ENCODE assay signal across 20 cellular contexts in genomic region chr4:8515316-8516060, GRCh38.
A peak's percentile ranks its signal among the peaks of the same experiment; 100 is the strongest.
DNase-seq lines count a peak whose midpoint lies in the region; ATAC-seq, FAIRE-seq and TF ChIP-seq lines count a peak whose summit lies in the region.
"Had no signal": no experiment of that assay in that cellular context is flagged by ENCODE, and none has a peak within 500 bp of the region (broad histone marks: within the 10 kb centered on the region; RNA-seq: fewer than 3 reads in every experiment).

No MANE protein-coding gene starts in this region.

- H3K9ac ChIP-seq in smooth muscle cell (ENCODE audit: low read depth) = no peak overlapping the region

- no peaks in the 10 kb centered on the region for H3K4me1 ChIP-seq in smooth muscle cell (ENCODE audit: low read depth)
- H3K4me1 ChIP-seq: esophagus muscularis mucosa, pancreas, vagina had no signal

- H3K27me3 ChIP-seq in smooth muscle cell (ENCODE audit: low read depth) = no peaks in the 10 kb centered on the region
- H3K27me3 ChIP-seq: esophagus muscularis mucosa, pancreas, vagina had no signal

- no peak overlapping the region for H3K4me3 Mint-ChIP-seq in glutamatergic neuron (ENCODE audit: unreplicated experiment)
- H3K4me3 Mint-ChIP-seq: stimulated activated naive CD8-positive, alpha-beta T cell treated with anti-CD3 and anti-CD28 coated beads, Interleukin-15, amount 100 ng/mL, for 72 hours; T-helper 1 cell treated with Interleukin-12 subunit alpha and Interleukin-12 subunit beta and Interleukin-4 antibody, amounts not matched to agents 30 μg/mL and 1 μg/mL, for 36 hours had no signal

- peak overlapping the region; percentile 5 for H3K27ac Mint-ChIP-seq in glutamatergic neuron (ENCODE audit: unreplicated experiment)
- H3K27ac Mint-ChIP-seq: T-helper 1 cell treated with Interleukin-12 subunit alpha and Interleukin-12 subunit beta and Interleukin-4 antibody, amounts not matched to agents 30 μg/mL and 1 μg/mL, for 36 hours had no signal

- TF ChIP-seq POLR2A in H54 (IDR thresholded peaks at IDR 0.05; ENCODE audit: low read depth, low read length) = no peak

- intact Hi-C loops in left colon (cut with DNase I, micrococcal nuclease) = no loop called here

- no peak for TF ChIP-seq CTCF in glutamatergic neuron (IDR thresholded peaks at IDR 0.05; ENCODE audit: partially characterized antibody, unreplicated experiment)
- no peak for TF ChIP-seq CTCF in smooth muscle cell (IDR thresholded peaks at IDR 0.05; ENCODE audit: borderline replicate concordance, insufficient read depth, poor library complexity, severe bottlenecking)

- no peak overlapping the region for H3K4me3 ChIP-seq in smooth muscle cell
- H3K4me3 ChIP-seq: esophagus muscularis mucosa, pancreas, vagina had no signal

- no peaks in the 10 kb centered on the region for H3K9me3 ChIP-seq in smooth muscle cell (replicated peaks; ENCODE audit: low read depth)
- H3K9me3 ChIP-seq: pancreas, vagina had no signal

- no peaks in the 10 kb centered on the region for H4K20me1 ChIP-seq in smooth muscle cell (ENCODE audit: low read depth)

- H2AFZ ChIP-seq in smooth muscle cell (ENCODE audit: low read depth) = no peak overlapping the region

- H3K4me1 Mint-ChIP-seq in glutamatergic neuron (ENCODE audit: low read depth, unreplicated experiment) = peaks cover 12% of the 10 kb centered on the region
- H3K4me1 Mint-ChIP-seq: stimulated activated naive CD8-positive, alpha-beta T cell treated with anti-CD3 and anti-CD28 coated beads, Interleukin-15, amount 100 ng/mL, for 72 hours had no signal

- DNase-seq in 8988T (peak; percentile 77), H54 (ENCODE audit: insufficient read length, low spot score) (peak; percentile 86), SW 1271 (lab: John Stamatoyannopoulos, UW) (peak; percentile 88 to 90), glutamatergic neuron (no peak), left colon (no peak), smooth muscle cell (lab: John Stamatoyannopoulos, UW; ENCODE audit: unreplicated experiment) (no peak)
- DNase-seq: activated naive CD4-positive, alpha-beta T cell; Calu3; NCI-H2029 treated with DMSO at 0.1 percent for 48 hours; NCI-H748 treated with DMSO at 0.1 percent for 48 hours; pancreas; stimulated activated naive CD8-positive, alpha-beta T cell treated with anti-CD3 and anti-CD28 coated beads, Interleukin-15, amount 100 ng/mL, for 72 hours had no signal

- WGBS in smooth muscle cell (ENCODE audit: low lambda C conversion rate) = 83% methylated on average over 18 of the region's 18 CpGs

- H3K9me3 Mint-ChIP-seq in glutamatergic neuron (ENCODE audit: unreplicated experiment) = peaks cover 19% of the 10 kb centered on the region

- H3K79me2 ChIP-seq in smooth muscle cell (ENCODE audit: low read depth) = no peaks in the 10 kb centered on the region

- ATAC-seq in left colon = no peak
- ATAC-seq in GM19452 (IDR thresholded peaks at IDR 0.05; ENCODE audit: unreplicated experiment) = no peak
- no peak for ATAC-seq in GM21737 (IDR thresholded peaks at IDR 0.05; ENCODE audit: unreplicated experiment)
- ATAC-seq: left lobe of liver; stimulated activated naive CD8-positive, alpha-beta T cell treated with anti-CD3 and anti-CD28 coated beads, Interleukin-15, amount 100 ng/mL, for 72 hours had no signal

- H3K27me3 Mint-ChIP-seq in glutamatergic neuron (ENCODE audit: unreplicated experiment) = peaks cover 6% of the 10 kb centered on the region
- H3K27me3 Mint-ChIP-seq: stimulated activated naive CD8-positive, alpha-beta T cell treated with anti-CD3 and anti-CD28 coated beads, Interleukin-15, amount 100 ng/mL, for 72 hours had no signal

- no peaks in the 10 kb centered on the region for H3K36me3 ChIP-seq in smooth muscle cell (ENCODE audit: low read depth)
- H3K36me3 ChIP-seq: esophagus muscularis mucosa, pancreas, vagina had no signal

- H3K27ac ChIP-seq in smooth muscle cell (ENCODE audit: low read depth) = no peak overlapping the region
- H3K27ac ChIP-seq: esophagus muscularis mucosa, pancreas, RWPE1, vagina had no signal

- no peaks in the 10 kb centered on the region for H3F3A ChIP-seq in smooth muscle cell (ENCODE audit: low read depth)

- no peak for FAIRE-seq in H54 (lab: Jason Lieb, UNC)
- FAIRE-seq: astrocyte, pancreas had no signal

- H3K36me3 Mint-ChIP-seq in glutamatergic neuron (ENCODE audit: unreplicated experiment) = peaks cover 20% of the 10 kb centered on the region

- no peak overlapping the region for H3K4me2 ChIP-seq in smooth muscle cell

Comparison
In these comparisons a context has a peak if more than half of its experiments do, and no peak if none do; other contexts are left out.
1. DNase-seq: peak in 8988T (single experiment), H54 (single experiment) and SW 1271 (2 of 2); none in glutamatergic neuron (single experiment), left colon (0 of 2) and smooth muscle cell (single experiment).